Comparison of ENCODE assay signal across 8 cellular contexts in genomic region chr11:69166186-69167115, GRCh38.
A peak's percentile ranks its signal among the peaks of the same experiment; 100 is the strongest.
DNase-seq lines count a peak whose midpoint lies in the region; ATAC-seq and TF ChIP-seq lines count a peak whose summit lies in the region.

No MANE protein-coding gene starts in this region.

- DNase-seq in AG04449 (ENCODE audit: low read depth, low spot score) (peak; percentile 46), NOMO-1 treated with DMSO at 0.1 percent for 48 hours (lab: John Stamatoyannopoulos, UW; ENCODE audit: unreplicated experiment) (peak; percentile 83), hepatic stellate cell (ENCODE audit: low spot score) (peak; percentile 96), NCI-H510A (lab: John Stamatoyannopoulos, UW) (no peak)
- DNase-seq in activated naive CD4-positive, alpha-beta T cell treated with Interleukin-2 at 50 U/mL for 16 hours, result peak; percentile 41
- DNase-seq in stimulated activated CD4-positive, alpha-beta T cell treated with anti-CD3 and anti-CD28 coated beads, Interleukin-4, amount 100 ng/mL, for 4 hours, result peak; percentile 56 to 61

- POLR2A ChIA-PET in AG04449 (lab: Yijun Ruan, JAX), result interaction anchor here (0.8 kb wide), 1 partner anchor 477 kb away, joined by 4 read pairs; no protein-coding TSS in a partner anchor

- peak; percentile 95 for ATAC-seq in GM18868 (IDR thresholded peaks at IDR 0.05; ENCODE audit: unreplicated experiment)
- peak; percentile 78 for ATAC-seq in HG02973 (IDR thresholded peaks at IDR 0.05; ENCODE audit: unreplicated experiment)

- CTCF ChIA-PET in AG04449 (lab: Yijun Ruan, JAX), result interaction anchor here (0.7 to 2.1 kb wide), 4 partner anchors 9 to 478 kb away, joined by 3 to 6 read pairs (median 6); no protein-coding TSS in a partner anchor

- peak; percentile 38 for TF ChIP-seq CTCF in AG04449 (IDR thresholded peaks at IDR 0.05; ENCODE audit: insufficient read depth, low read length, missing control alignments)

- H3K4me3 ChIP-seq in AG04449 (ENCODE audit: low read depth, low read length), result no peak overlapping the region; the same call in 1 of the 2 replicates
